Comparison of ENCODE assay signal across 1 cellular context in genomic region chr22:45689195-45689594, GRCh38.
TF ChIP-seq lines count a peak whose summit lies in the region.

No MANE protein-coding gene starts in this region.

TF ChIP-seq in A549, 52 proteins besides CTCF, POLR2A, EP300 and RAD21 (continued from another document):
- TF ChIP-seq HMGXB4 (CRISPR knock-in tag; IDR thresholded peaks at IDR 0.05; ENCODE audit: borderline replicate concordance) (no peak), SREBF2 (IDR thresholded peaks at IDR 0.05) (no peak), RARB (CRISPR knock-in tag; IDR thresholded peaks at IDR 0.05) (no peak), JUNB (IDR thresholded peaks at IDR 0.05) (no peak), MAFK (IDR thresholded peaks at IDR 0.05; ENCODE audit: partially characterized antibody) (no peak)
